In genomic region chr7:127819975-127820778, GRCh38 we compare ENCODE assay signal across 10 cellular contexts.
DNase-seq lines count a peak whose midpoint lies in the region; ATAC-seq, FAIRE-seq and TF ChIP-seq lines count a peak whose summit lies in the region.
"Had no signal": no experiment of that assay in that cellular context is flagged by ENCODE, and none has a peak within 500 bp of the region (broad histone marks: within the 10 kb centered on the region; RNA-seq: fewer than 3 reads in every experiment).

No MANE protein-coding gene starts in this region.

- no peak overlapping the region for H3K56ac ChIP-seq in H1 (replicated peaks; ENCODE audit: insufficient read length, low read depth, low read length)

- H3K9me3 ChIP-seq in H1 (ENCODE audit: insufficient read depth in 2 of 2, low read depth in 1 of 2, low read length in 1 of 2) (no peaks in the 10 kb centered on the region), PC-3 (ENCODE audit: low read length) (no peaks in the 10 kb centered on the region)
- H3K9me3 ChIP-seq: pancreas had no signal

- H4K20me1 ChIP-seq in H1 (replicated peaks in 1 of 2; ENCODE audit: control insufficient read depth in 1 of 2, insufficient read depth in 2 of 2, low read length in 2 of 2), result peaks cover 14 to 18% of the 10 kb centered on the region in 2 experiments
- H4K20me1 ChIP-seq in PC-3 (ENCODE audit: low read length), result peaks cover 10% of the 10 kb centered on the region; the same call in 1 of the 2 replicates

- no peaks in the 10 kb centered on the region for H3K36me3 ChIP-seq in H1 (ENCODE audit: control insufficient read depth in 2 of 4, insufficient read depth in 4 of 4, low read length in 3 of 4)
- H3K36me3 ChIP-seq in PC-3 (ENCODE audit: low read depth, low read length), result no peaks in the 10 kb centered on the region
- H3K36me3 ChIP-seq: pancreas had no signal

- CTCF ChIA-PET in H1 (lab: Charles Lee; ENCODE audit: partially characterized antibody), result no interaction called here
- CTCF ChIA-PET in PC-3 (lab: Charles Lee), result no interaction called here

- peaks cover 52% of the 10 kb centered on the region for H3K4me1 Mint-ChIP-seq in activated T-cell treated with anti-CD3 and anti-CD28 coated beads, Interleukin-2, amount 50 U/mL, for 24 hours (ENCODE audit: low read depth)
- peaks cover 34% of the 10 kb centered on the region for H3K4me1 Mint-ChIP-seq in stimulated activated naive CD8-positive, alpha-beta T cell treated with anti-CD3 and anti-CD28 coated beads, Interleukin-15, amount 100 ng/mL, for 72 hours

- H4K8ac ChIP-seq in H1 (ENCODE audit: extremely low read depth, insufficient read depth, low read length), result no peak overlapping the region

- intact Hi-C loops in PC-3 (cut with micrococcal nuclease), result no loop called here

- no peak overlapping the region for H3K18ac ChIP-seq in H1 (ENCODE audit: extremely low read depth, low read length)

- H2AFZ ChIP-seq in H1 (ENCODE audit: low read length) (no peak overlapping the region), PC-3 (ENCODE audit: low read length) (no peak overlapping the region)

- H3K23me2 ChIP-seq in H1 (ENCODE audit: low read depth, low read length), result no peaks in the 10 kb centered on the region

- no peak overlapping the region for H2BK20ac ChIP-seq in H1 (ENCODE audit: low read length)

- BruUV-seq in PC-3 (replicated peaks; lab: Mats Ljungman, UMichigan), result no TSS peak

- no peaks in the 10 kb centered on the region for H3K27me3 Mint-ChIP-seq in activated T-cell treated with anti-CD3 and anti-CD28 coated beads, Interleukin-2, amount 50 U/mL, for 24 hours
- no peaks in the 10 kb centered on the region for H3K27me3 Mint-ChIP-seq in stimulated activated naive CD8-positive, alpha-beta T cell treated with anti-CD3 and anti-CD28 coated beads, Interleukin-15, amount 100 ng/mL, for 72 hours
- H3K27me3 Mint-ChIP-seq: CD4-positive, alpha-beta T cell had no signal

- peaks cover 2% of the 10 kb centered on the region; the same call in 1 of the 2 replicates for H3K79me1 ChIP-seq in H1 (ENCODE audit: low read depth, low read length)

- H3K79me2 ChIP-seq in H1 (ENCODE audit: control insufficient read depth in 1 of 2, insufficient read depth in 2 of 2, low read length in 2 of 2), result peaks cover 0 to 73% of the 10 kb centered on the region in 2 experiments; a peak in 3 of 4 replicates
- H3K79me2 ChIP-seq in PC-3 (ENCODE audit: low read length), result peaks cover 46% of the 10 kb centered on the region

- TF ChIP-seq RAD21 in H1 (IDR thresholded peaks at IDR 0.05 in 1 of 2, conservative IDR thresholded peaks at IDR 0.05 in 1 of 2; ENCODE audit: low read depth in 2 of 2, low read length in 2 of 2), result no peak

- no peak overlapping the region for H2AK5ac ChIP-seq in H1 (ENCODE audit: low read depth, low read length)

- H3K36me3 Mint-ChIP-seq in activated T-cell treated with anti-CD3 and anti-CD28 coated beads, Interleukin-2, amount 50 U/mL, for 24 hours (ENCODE audit: low read depth), result peaks cover 60% of the 10 kb centered on the region

- ATAC-seq in stimulated activated naive CD8-positive, alpha-beta T cell treated with anti-CD3 and anti-CD28 coated beads, Interleukin-15, amount 100 ng/mL, for 72 hours, result peak; percentile 79
- ATAC-seq in PC-3, result no peak

- H3K4me2 ChIP-seq in H1 (ENCODE audit: insufficient read depth in 1 of 2, low read depth in 2 of 2, low read length in 2 of 2) (no peak overlapping the region), PC-3 (ENCODE audit: low read length) (no peak overlapping the region)

- no peak for FAIRE-seq in H1 (lab: Jason Lieb, UNC)
- FAIRE-seq: pancreas had no signal

- no peak for TF ChIP-seq POLR2A in H1 (IDR thresholded peaks at IDR 0.05; ENCODE audit: control extremely low read depth in 1 of 2, low read depth in 2 of 2, low read length in 2 of 2)

- peak overlapping the region; percentile 14 for H3K4me3 Mint-ChIP-seq in activated T-cell treated with anti-CD3 and anti-CD28 coated beads, Interleukin-2, amount 50 U/mL, for 24 hours
- H3K4me3 Mint-ChIP-seq in stimulated activated naive CD8-positive, alpha-beta T cell treated with anti-CD3 and anti-CD28 coated beads, Interleukin-15, amount 100 ng/mL, for 72 hours, result peak overlapping the region; percentile 47 to 56
- H3K4me3 Mint-ChIP-seq: CD4-positive, alpha-beta T cell had no signal

- no peaks in the 10 kb centered on the region for H3F3A ChIP-seq in PC-3 (ENCODE audit: low read length, unreplicated experiment)

- TF ChIP-seq CTCF in H1 (IDR thresholded peaks at IDR 0.05; ENCODE audit: control extremely low read depth in 1 of 3, insufficient read depth in 1 of 3, low read depth in 1 of 3, low read length in 3 of 3), result no peak
- TF ChIP-seq CTCF in PC-3 (conservative IDR thresholded peaks at IDR 0.05; ENCODE audit: low read depth, low read length), result no peak

- H3K14ac ChIP-seq in H1 (ENCODE audit: insufficient read length), result no peak overlapping the region

- 69% methylated on average over 4 of the region's 4 CpGs; no CpG with 5 or more reads in 1 of the 2 experiments for WGBS in H1 (ENCODE audit: extremely low coverage in 1 of 2, insufficient coverage in 1 of 2, insufficient read length in 1 of 2, insufficient replicate concordance in 2 of 2, low coverage in 1 of 2, low lambda C conversion rate in 2 of 2, missing lambda C conversion rate in 1 of 2), 2 experiments

- H3K27me3 ChIP-seq in H1 (replicated peaks in 1 of 4; ENCODE audit: control insufficient read depth in 3 of 4, extremely low read depth in 1 of 4, insufficient read depth in 3 of 4, low read length in 3 of 4), result no peaks in the 10 kb centered on the region
- H3K27me3 ChIP-seq in PC-3 (ENCODE audit: low read length), result no peaks in the 10 kb centered on the region
- H3K27me3 ChIP-seq: pancreas had no signal

- H2BK12ac ChIP-seq in H1 (ENCODE audit: low read depth, low read length), result no peak overlapping the region

- no peak overlapping the region for H4K5ac ChIP-seq in H1 (ENCODE audit: insufficient read length, low read depth, low read length)

- no peak overlapping the region for H2BK5ac ChIP-seq in H1 (ENCODE audit: low read depth, low read length)

- no peaks in the 10 kb centered on the region for H3K9me2 ChIP-seq in PC-3 (replicated peaks; ENCODE audit: low read length)

- H3K9ac ChIP-seq in H1 (replicated peaks in 1 of 4; ENCODE audit: extremely low read depth in 1 of 4, low read depth in 3 of 4, low read length in 3 of 4) (no peak overlapping the region), PC-3 (ENCODE audit: low read length) (no peak overlapping the region)

- H3K27ac ChIP-seq in H1 (ENCODE audit: low read depth, low read length) (no peak overlapping the region), PC-3 (ENCODE audit: low read length) (no peak overlapping the region)
- H3K27ac ChIP-seq: pancreas had no signal

- H3K23ac ChIP-seq in H1 (ENCODE audit: insufficient read length), result no peak overlapping the region

- no peak overlapping the region for H3K4me3 ChIP-seq in H1 (ENCODE audit: extremely low read depth in 1 of 4, insufficient read depth in 2 of 4, low read depth in 3 of 4, low read length in 4 of 4)
- no peak overlapping the region for H3K4me3 ChIP-seq in PC-3 (ENCODE audit: low read length)
- H3K4me3 ChIP-seq: pancreas had no signal

- H2BK120ac ChIP-seq in H1 (replicated peaks; ENCODE audit: low read depth, low read length), result no peak overlapping the region

- H4K91ac ChIP-seq in H1 (replicated peaks; ENCODE audit: insufficient read length, low read length), result no peak overlapping the region

- no peak overlapping the region for H2BK15ac ChIP-seq in H1 (ENCODE audit: low read length)

- H3K4me1 ChIP-seq in H1 (replicated peaks in 1 of 4; ENCODE audit: control insufficient read depth in 3 of 4, insufficient read depth in 4 of 4, low read length in 3 of 4), result peaks cover 0 to 16% (median 12%) of the 10 kb centered on the region in 4 experiments; a peak in 3 of 7 replicates
- H3K4me1 ChIP-seq in PC-3 (ENCODE audit: insufficient read depth, low read length), result peaks cover 14% of the 10 kb centered on the region

- H3K27ac Mint-ChIP-seq in activated T-cell treated with anti-CD3 and anti-CD28 coated beads, Interleukin-2, amount 50 U/mL, for 24 hours, result peak overlapping the region; percentile 79
- peak overlapping the region in 1 of 2 donors; percentile 52 for H3K27ac Mint-ChIP-seq in stimulated activated naive CD8-positive, alpha-beta T cell treated with anti-CD3 and anti-CD28 coated beads, Interleukin-15, amount 100 ng/mL, for 72 hours
- H3K27ac Mint-ChIP-seq: CD4-positive, alpha-beta T cell had no signal

- POLR2A ChIA-PET in H1 (lab: Charles Lee; ENCODE audit: partially characterized antibody) (no interaction called here), PC-3 (lab: Charles Lee; ENCODE audit: unreplicated experiment) (no interaction called here)

- no peak overlapping the region for H3K4ac ChIP-seq in H1 (replicated peaks; ENCODE audit: insufficient read length, low read depth, low read length)

- no peak for DNase-seq in activated T-cell treated with anti-CD3 and anti-CD28 coated beads, Interleukin-2, amount 50 U/mL, for 24 hours
- no peak for DNase-seq in activated T-cell treated with anti-CD3 and anti-CD28 coated beads, Interleukin-2, amount 50 U/mL, for 48 hours
- peak; percentile 83 for DNase-seq in MV-4-11 (lab: John Stamatoyannopoulos, UW)
- DNase-seq in H1 (ENCODE audit: low read depth in 1 of 2, low spot score in 2 of 2), result no peak
- no peak for DNase-seq in stimulated activated naive CD8-positive, alpha-beta T cell treated with anti-CD3 and anti-CD28 coated beads, Interleukin-15, amount 100 ng/mL, for 72 hours
- no peak for DNase-seq in NK-92 (lab: John Stamatoyannopoulos, UW; ENCODE audit: unreplicated experiment)
- DNase-seq in cerebellar nuclear complex (lab: John Stamatoyannopoulos, UW), result no peak
- DNase-seq in PC-3, result no peak
- DNase-seq: CD4-positive, alpha-beta T cell; pancreas had no signal

- TF ChIP-seq EP300 in H1 (IDR thresholded peaks at IDR 0.05; ENCODE audit: borderline replicate concordance in 1 of 2, low read depth in 2 of 2, low read length in 2 of 2), result no peak

- no peaks in the 10 kb centered on the region for H3K9me3 Mint-ChIP-seq in activated T-cell treated with anti-CD3 and anti-CD28 coated beads, Interleukin-2, amount 50 U/mL, for 24 hours
- no peaks in the 10 kb centered on the region for H3K9me3 Mint-ChIP-seq in stimulated activated naive CD8-positive, alpha-beta T cell treated with anti-CD3 and anti-CD28 coated beads, Interleukin-15, amount 100 ng/mL, for 72 hours
- H3K9me3 Mint-ChIP-seq: CD4-positive, alpha-beta T cell had no signal

TF ChIP-seq in H1, 55 proteins besides CTCF, POLR2A, EP300 and RAD21:
- TF ChIP-seq JUND (IDR thresholded peaks at IDR 0.05; ENCODE audit: low read length) (peak; percentile 75; the same call in 1 of the 2 replicates), CREB1 (IDR thresholded peaks at IDR 0.05) (no peak), NANOG (IDR thresholded peaks at IDR 0.05; ENCODE audit: insufficient read depth, low read depth, low read length, poor library complexity, severe bottlenecking) (peak; percentile 59), TAF1 (IDR thresholded peaks at IDR 0.05; ENCODE audit: low read depth, low read length) (no peak)
